Comparison of ENCODE assay signal across 13 cellular contexts in genomic region chr2:64192570-64193192, GRCh38. TPM values are rescaled to one million over a fixed set of nuclear protein-coding genes. Genes with fewer than 3 reads are reported as not detected.
DNase-seq lines count a peak whose midpoint lies in the region; ATAC-seq and TF ChIP-seq lines count a peak whose summit lies in the region.
"Had no signal": no experiment of that assay in that cellular context is flagged by ENCODE, and none has a peak within 500 bp of the region (broad histone marks: within the 10 kb centered on the region; RNA-seq: fewer than 3 reads in every experiment).

No MANE protein-coding gene starts in this region.

- H3K4me3 ChIP-seq in Peyer's patch (no peak overlapping the region), gastroesophageal sphincter (no peak overlapping the region)
- H3K4me3 ChIP-seq: HAP-1 had no signal

- intact Hi-C loops in activated T-helper 1 cell treated with anti-CD3 and anti-CD28 coated beads, Interleukin-12 subunit alpha, Interleukin-12 subunit beta, Interleukin-2, Interleukin-4 antibody, amounts not matched to agents 30 ng/mL and 10 ng/mL and 1 ng/mL, durations not matched to agents 14 hours and 24 hours and 36 hours (cut with micrococcal nuclease) = no loop called here

- peak overlapping the region; percentile 83 for H3K27ac Mint-ChIP-seq in stimulated activated memory B cell treated with anti-CD40 and anti-IgM and Interleukin-4, amounts not matched to agents 10 μg/mL and 1 μg/mL and 100 μg/mL, for 72 hours
- no peak overlapping the region for H3K27ac Mint-ChIP-seq in activated T-helper 1 cell treated with anti-CD3 and anti-CD28 coated beads, Interleukin-12 subunit alpha, Interleukin-12 subunit beta, Interleukin-2, Interleukin-4 antibody, amounts not matched to agents 30 ng/mL and 10 ng/mL and 1 ng/mL, durations not matched to agents 14 hours and 24 hours and 36 hours

- ATAC-seq in HG02870 (IDR thresholded peaks at IDR 0.05; ENCODE audit: unreplicated experiment) (peak; percentile 47), gastroesophageal sphincter (peak; percentile 48)
- ATAC-seq in stimulated activated memory B cell treated with anti-CD40 and anti-IgM and Interleukin-4, amounts not matched to agents 10 μg/mL and 1 μg/mL and 100 μg/mL, for 72 hours = peak; percentile 74
- ATAC-seq: naive thymus-derived CD8-positive, alpha-beta T cell; Panc1 had no signal

- H3K4me1 ChIP-seq in Peyer's patch = peaks cover 0 to 15% (median 2%) of the 10 kb centered on the region in 4 donors
- peaks cover 0 to 2% (median 0%) of the 10 kb centered on the region in 3 donors for H3K4me1 ChIP-seq in gastroesophageal sphincter
- H3K4me1 ChIP-seq: HAP-1 had no signal

- H3K4me1 Mint-ChIP-seq in stimulated activated memory B cell treated with anti-CD40 and anti-IgM and Interleukin-4, amounts not matched to agents 10 μg/mL and 1 μg/mL and 100 μg/mL, for 72 hours = peaks cover 45% of the 10 kb centered on the region
- peaks cover 40% of the 10 kb centered on the region for H3K4me1 Mint-ChIP-seq in activated T-helper 1 cell treated with anti-CD3 and anti-CD28 coated beads, Interleukin-12 subunit alpha, Interleukin-12 subunit beta, Interleukin-2, Interleukin-4 antibody, amounts not matched to agents 30 ng/mL and 10 ng/mL and 1 ng/mL, durations not matched to agents 14 hours and 24 hours and 36 hours (ENCODE audit: low read depth)

- peak overlapping the region in 3 of 4 donors; percentile 3 to 41 (median 30) for H3K27ac ChIP-seq in Peyer's patch
- peak overlapping the region in 3 of 4 donors; percentile 8 to 33 (median 26) for H3K27ac ChIP-seq in gastroesophageal sphincter

- 58 to 84% methylated on average over 6 of the region's 6 CpGs for WGBS in gastroesophageal sphincter (ENCODE audit: low coverage in 1 of 2), 2 donors

- DNase-seq in Peyer's patch (no peak), DMS114 treated with DMSO at 0.1 percent for 48 hours (lab: John Stamatoyannopoulos, UW; ENCODE audit: unreplicated experiment) (no peak), NCI-H1436 treated with DMSO at 0.1 percent for 48 hours (lab: John Stamatoyannopoulos, UW) (no peak)
- DNase-seq in activated T-helper 1 cell treated with anti-CD3 and anti-CD28 coated beads, Interleukin-12 subunit alpha, Interleukin-12 subunit beta, Interleukin-2, Interleukin-4 antibody, amounts not matched to agents 30 ng/mL and 10 ng/mL and 1 ng/mL, durations not matched to agents 14 hours and 24 hours and 36 hours (ENCODE audit: low spot score) = no peak
- DNase-seq: Karpas-422; naive thymus-derived CD8-positive, alpha-beta T cell; stimulated activated CD4-positive, alpha-beta T cell treated with anti-CD3 and anti-CD28 coated beads, Interleukin-15, amount 100 ng/mL, for 24 hours; T1000 had no signal

- H3K36me3 Mint-ChIP-seq in stimulated activated memory B cell treated with anti-CD40 and anti-IgM and Interleukin-4, amounts not matched to agents 10 μg/mL and 1 μg/mL and 100 μg/mL, for 72 hours = no peaks in the 10 kb centered on the region
- peaks cover 2% of the 10 kb centered on the region for H3K36me3 Mint-ChIP-seq in activated T-helper 1 cell treated with anti-CD3 and anti-CD28 coated beads, Interleukin-12 subunit alpha, Interleukin-12 subunit beta, Interleukin-2, Interleukin-4 antibody, amounts not matched to agents 30 ng/mL and 10 ng/mL and 1 ng/mL, durations not matched to agents 14 hours and 24 hours and 36 hours (ENCODE audit: low read depth)
- H3K36me3 Mint-ChIP-seq: naive thymus-derived CD8-positive, alpha-beta T cell had no signal

- no peaks in the 10 kb centered on the region for H3K27me3 Mint-ChIP-seq in stimulated activated memory B cell treated with anti-CD40 and anti-IgM and Interleukin-4, amounts not matched to agents 10 μg/mL and 1 μg/mL and 100 μg/mL, for 72 hours
- peaks cover 9% of the 10 kb centered on the region for H3K27me3 Mint-ChIP-seq in activated T-helper 1 cell treated with anti-CD3 and anti-CD28 coated beads, Interleukin-12 subunit alpha, Interleukin-12 subunit beta, Interleukin-2, Interleukin-4 antibody, amounts not matched to agents 30 ng/mL and 10 ng/mL and 1 ng/mL, durations not matched to agents 14 hours and 24 hours and 36 hours (ENCODE audit: insufficient read depth)

- H3K36me3 ChIP-seq in Peyer's patch = no peaks in the 10 kb centered on the region
- H3K36me3 ChIP-seq in gastroesophageal sphincter = no peaks in the 10 kb centered on the region
- H3K36me3 ChIP-seq: HAP-1 had no signal

- H3K4me3 Mint-ChIP-seq in stimulated activated memory B cell treated with anti-CD40 and anti-IgM and Interleukin-4, amounts not matched to agents 10 μg/mL and 1 μg/mL and 100 μg/mL, for 72 hours = peak overlapping the region; percentile 31
- H3K4me3 Mint-ChIP-seq in activated T-helper 1 cell treated with anti-CD3 and anti-CD28 coated beads, Interleukin-12 subunit alpha, Interleukin-12 subunit beta, Interleukin-2, Interleukin-4 antibody, amounts not matched to agents 30 ng/mL and 10 ng/mL and 1 ng/mL, durations not matched to agents 14 hours and 24 hours and 36 hours = no peak overlapping the region
- H3K4me3 Mint-ChIP-seq: naive thymus-derived CD8-positive, alpha-beta T cell had no signal

- H3K9me3 Mint-ChIP-seq in stimulated activated memory B cell treated with anti-CD40 and anti-IgM and Interleukin-4, amounts not matched to agents 10 μg/mL and 1 μg/mL and 100 μg/mL, for 72 hours = peaks cover 3% of the 10 kb centered on the region
- peaks cover 5% of the 10 kb centered on the region for H3K9me3 Mint-ChIP-seq in activated T-helper 1 cell treated with anti-CD3 and anti-CD28 coated beads, Interleukin-12 subunit alpha, Interleukin-12 subunit beta, Interleukin-2, Interleukin-4 antibody, amounts not matched to agents 30 ng/mL and 10 ng/mL and 1 ng/mL, durations not matched to agents 14 hours and 24 hours and 36 hours
- H3K9me3 Mint-ChIP-seq: naive thymus-derived CD8-positive, alpha-beta T cell had no signal

- TF ChIP-seq EP300 in gastroesophageal sphincter (IDR thresholded peaks at IDR 0.05) = no peak

- no peak for TF ChIP-seq POLR2A in Peyer's patch (IDR thresholded peaks at IDR 0.05)
- TF ChIP-seq POLR2A in gastroesophageal sphincter (IDR thresholded peaks at IDR 0.05) = no peak

- H3K9me3 ChIP-seq in Peyer's patch (no peaks in the 10 kb centered on the region), gastroesophageal sphincter (no peaks in the 10 kb centered on the region)
- H3K9me3 ChIP-seq: HAP-1 had no signal

- TF ChIP-seq CTCF in Peyer's patch (IDR thresholded peaks at IDR 0.05) (no peak), gastroesophageal sphincter (IDR thresholded peaks at IDR 0.05) (no peak)

- H3K27me3 ChIP-seq in Peyer's patch (no peaks in the 10 kb centered on the region), gastroesophageal sphincter (no peaks in the 10 kb centered on the region)

RNA-seq across cellular contexts. Expression of gene PELI1, which starts 48.5 kb away (rescaled TPM):
- 10 to 100 TPM; 22.3 to 45.7 (median 40.2) TPM for total RNA-seq in Peyer's patch
- total RNA-seq in gastroesophageal sphincter = 10 to 100 TPM; 13.1 to 22.4 (median 20.5) TPM
- 47.1 and 50.4 TPM in 2 replicates for total RNA-seq in activated T-helper 1 cell treated with anti-CD3 and anti-CD28 coated beads, Interleukin-12 subunit alpha, Interleukin-12 subunit beta, Interleukin-2, Interleukin-4 antibody, amounts not matched to agents 30 ng/mL and 10 ng/mL and 1 ng/mL, durations not matched to agents 14 hours and 24 hours and 36 hours
